In genomic region chr9:127916665-127917581, GRCh38 we compare ENCODE assay signal across 8 cellular contexts. TPM values are rescaled to one million over a fixed set of nuclear protein-coding genes. Genes with fewer than 3 reads are reported as not detected.
DNase-seq lines count a peak whose midpoint lies in the region; ATAC-seq lines count a peak whose summit lies in the region.

TSS of gene ST6GALNAC4 (minus strand) at chr9:127917041. CDS start at chr9:127916419, 622 bp downstream.

- ATAC-seq in GM18861 (IDR thresholded peaks at IDR 0.05; ENCODE audit: unreplicated experiment) (peak; percentile 47), HG03103 (IDR thresholded peaks at IDR 0.05; ENCODE audit: low read depth, unreplicated experiment) (peak; percentile 60)

- DNase-seq in A172 (ENCODE audit: low spot score) (peak; percentile 84), NCI-H226 (peak; percentile 65), iris pigment epithelial cell (ENCODE audit: low read depth) (peak; percentile 90)
- DNase-seq in activated CD4-positive, CD25-positive, alpha-beta regulatory T cell treated with anti-CD3 and anti-CD28 coated beads, Interleukin-2, amount 50 U/mL, for 16 hours (ENCODE audit: low read depth, low spot score) = peak; percentile 85
- peak; percentile 88 for DNase-seq in central memory CD4-positive, alpha-beta T cell
- DNase-seq in stimulated activated CD4-positive, alpha-beta T cell treated with anti-CD3 and anti-CD28 coated beads, Interleukin-12 subunit alpha, Interleukin-12 subunit beta, amount 100 ng/mL, for 24 hours (ENCODE audit: low read depth in 2 of 2) = peak; percentile 92 to 98

RNA-seq across cellular contexts. Expression of gene ST6GALNAC4, which starts in this region (rescaled TPM):
- total RNA-seq in A172 (2014; rRNA removed; shearing (Covaris generic)) = 32.7 and 38.3 TPM in 2 replicates

Comparison
In these comparisons a context has a peak if more than half of its experiments do, and no peak if none do; other contexts are left out.
1. Peak in every context shown above with its lines: DNase-seq and ATAC-seq.